ENCODE assay signal across 29 cellular contexts in genomic region chr9:37740631-37741328, GRCh38.
"Had no signal": no experiment of that assay in that cellular context is flagged by ENCODE, and none has a peak within 500 bp of the region (broad histone marks: within the 10 kb centered on the region; RNA-seq: fewer than 3 reads in every experiment).

No MANE protein-coding gene starts in this region.

- H3K79me2 ChIP-seq: hepatocyte had no signal

- H3K36me3 ChIP-seq: heart right ventricle, left lung, lower lobe of right lung, pancreas, prostate gland, stomach, suprapubic skin, thoracic aorta, tibial artery, vagina had no signal

- H3K4me3 Mint-ChIP-seq: naive thymus-derived CD8-positive, alpha-beta T cell; nephron; neural crest cell; stimulated activated effector memory CD8-positive, alpha-beta T cell treated with anti-CD3 and anti-CD28 coated beads, Interleukin-12 subunit alpha, Interleukin-12 subunit beta, amount 100 ng/mL, for 72 hours had no signal

- H3K4me3 ChIP-seq: heart right ventricle, hepatocyte, left lung, lower lobe of right lung, pancreas, prostate gland, skin epidermis, stomach, suprapubic skin, thoracic aorta, tibial artery, vagina had no signal

- H3K36me3 Mint-ChIP-seq: naive thymus-derived CD8-positive, alpha-beta T cell; stimulated activated effector memory CD8-positive, alpha-beta T cell treated with anti-CD3 and anti-CD28 coated beads, Interleukin-12 subunit alpha, Interleukin-12 subunit beta, amount 100 ng/mL, for 72 hours had no signal

- H3K9me3 Mint-ChIP-seq: naive thymus-derived CD8-positive, alpha-beta T cell; nephron; neural crest cell; stimulated activated effector memory CD8-positive, alpha-beta T cell treated with anti-CD3 and anti-CD28 coated beads, Interleukin-12 subunit alpha, Interleukin-12 subunit beta, amount 100 ng/mL, for 72 hours had no signal

- H3K4me2 ChIP-seq: hepatocyte had no signal

- H3K9me3 ChIP-seq: heart right ventricle, left lung, lower lobe of right lung, pancreas, prostate gland, stomach, suprapubic skin, thoracic aorta, tibial artery, vagina had no signal

- H3K4me1 Mint-ChIP-seq: nephron; stimulated activated effector memory CD8-positive, alpha-beta T cell treated with anti-CD3 and anti-CD28 coated beads, Interleukin-12 subunit alpha, Interleukin-12 subunit beta, amount 100 ng/mL, for 72 hours had no signal

- FAIRE-seq: islet of Langerhans, kidney, pancreas had no signal

- H3K4me1 ChIP-seq: heart right ventricle, left lung, lower lobe of right lung, pancreas, prostate gland, stomach, suprapubic skin, tibial artery, vagina had no signal

- DNase-seq: heart right ventricle; kidney; left colon; lower lobe of right lung; mammary epithelial cell; mesenchymal stem cell; naive thymus-derived CD8-positive, alpha-beta T cell; pancreas; retina; right cardiac atrium; stimulated activated CD4-positive, alpha-beta T cell treated with anti-CD3 and anti-CD28 coated beads, Interleukin-12 subunit alpha, Interleukin-12 subunit beta, amount 100 ng/mL, for 4 hours; stimulated activated CD4-positive, alpha-beta T cell treated with anti-CD3 and anti-CD28 coated beads, Interleukin-15, amount 100 ng/mL, for 24 hours; stimulated activated CD4-positive, alpha-beta T cell treated with anti-CD3 and anti-CD28 coated beads, Interleukin-4, amount 100 ng/mL, for 24 hours; stimulated activated naive CD4-positive, alpha-beta T cell; stomach; tibial artery; trophoblast cell had no signal

- H3K27me3 ChIP-seq: heart right ventricle, hepatocyte, left lung, pancreas, stomach, suprapubic skin, vagina had no signal

- H2AFZ ChIP-seq: hepatocyte had no signal

- H3K27ac Mint-ChIP-seq: nephron had no signal

- H3K27ac ChIP-seq: heart right ventricle, hepatocyte, left lung, lower lobe of right lung, pancreas, prostate gland, skin epidermis, stomach, suprapubic skin, thoracic aorta, tibial artery, vagina had no signal

- ATAC-seq: heart right ventricle; left colon; left lung; lower lobe of right lung; naive thymus-derived CD8-positive, alpha-beta T cell; pancreas; right cardiac atrium; sciatic nerve; stimulated activated effector memory CD8-positive, alpha-beta T cell treated with anti-CD3 and anti-CD28 coated beads, Interleukin-12 subunit alpha, Interleukin-12 subunit beta, amount 100 ng/mL, for 72 hours had no signal
